8 cellular contexts compared by ENCODE assay signal in the genomic region with DNA sequence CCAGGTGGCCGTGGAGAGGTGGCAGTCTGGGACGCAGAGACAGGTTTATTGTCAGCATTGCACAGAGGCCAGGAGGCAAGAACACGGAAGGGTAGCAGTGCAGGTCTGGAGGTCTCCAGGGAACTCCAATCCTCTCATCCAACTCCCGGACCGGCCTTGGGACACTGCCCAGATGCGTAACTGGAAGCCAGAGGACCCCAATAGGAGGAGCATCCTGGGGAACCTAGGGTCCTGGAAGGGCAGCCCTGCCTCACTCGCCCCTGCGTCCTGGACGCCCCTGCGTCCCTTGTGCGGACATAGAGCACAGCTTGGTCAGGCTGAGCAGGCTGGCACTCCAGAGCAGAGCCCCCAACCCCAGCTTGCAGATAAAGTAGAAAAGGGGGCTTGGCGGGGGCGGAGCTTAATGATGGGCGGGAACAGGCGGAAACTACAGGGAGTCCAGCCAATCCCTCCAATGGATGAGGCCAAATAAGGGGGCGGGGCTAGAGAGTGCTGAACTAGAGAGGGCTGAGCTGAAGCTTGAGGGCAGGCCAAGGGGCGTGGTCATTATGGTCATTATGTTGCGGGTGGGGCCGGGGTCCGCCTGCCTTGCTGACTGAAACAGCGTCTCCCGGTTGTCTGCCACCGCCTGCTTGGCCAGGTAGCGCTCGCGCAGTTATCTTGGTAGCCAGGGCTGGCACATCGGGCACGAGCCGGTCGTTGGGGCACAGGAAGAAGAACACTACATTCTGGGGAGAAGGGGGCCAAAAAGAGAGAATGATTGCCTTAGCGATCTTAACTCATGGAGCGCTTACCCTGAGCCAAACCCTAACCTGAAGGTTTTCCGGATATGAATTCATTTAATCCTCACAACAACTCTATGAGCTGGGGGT. TPM values are rescaled to one million over a fixed set of nuclear protein-coding genes. Genes with fewer than 3 reads are reported as not detected.
DNase-seq lines count a peak whose midpoint lies in the region; ATAC-seq and TF ChIP-seq lines count a peak whose summit lies in the region.

No MANE protein-coding gene starts in this region.

- no peak overlapping the region for H3K27ac Mint-ChIP-seq in activated T-helper 2 cell treated with anti-CD3 and anti-CD28 coated beads, Interferon-gamma antibody, Interleukin-2, Interleukin-4, amounts not matched to agents 10 μg/mL and 5 μg/mL and 100 μg/mL, durations not matched to agents 14 hours and 24 hours and 36 hours
- peak overlapping the region in 2 of 6 donors; percentile 16 to 76 for H3K27ac Mint-ChIP-seq in naive B cell

- H3K27ac ChIP-seq in OCI-LY3 (ENCODE audit: low read length) (no peak overlapping the region), subcutaneous abdominal adipose tissue (ENCODE audit: low read depth, low read length) (no peak overlapping the region)

- TF ChIP-seq CTCF in BJ (IDR thresholded peaks at IDR 0.05; ENCODE audit: insufficient read depth, low read depth, low read length) (no peak), OCI-LY3 (IDR thresholded peaks at IDR 0.05; ENCODE audit: low read depth, low read length) (no peak)

- H3K9ac ChIP-seq in OCI-LY3 (ENCODE audit: low read length) (no peak overlapping the region), subcutaneous abdominal adipose tissue (ENCODE audit: low read length in 5 of 5) (peak overlapping the region in 3 of 5 donors; percentile 27 to 75 (median 70))

- DNase-seq in BJ (ENCODE audit: low read depth) (no peak), fibroblast of peridontal ligament (ENCODE audit: extremely low read depth) (peak; percentile 60), naive B cell (peak; percentile 39)
- peak; percentile 48 for DNase-seq in activated T-helper 2 cell treated with anti-CD3 and anti-CD28 coated beads, Interferon-gamma antibody, Interleukin-2, Interleukin-4, amounts not matched to agents 10 μg/mL and 5 μg/mL and 100 μg/mL, durations not matched to agents 14 hours and 24 hours and 36 hours (ENCODE audit: low spot score)

- H3K4me1 ChIP-seq in OCI-LY3 (ENCODE audit: low read length) (no peaks in the 10 kb centered on the region), subcutaneous abdominal adipose tissue (ENCODE audit: control insufficient read depth in 5 of 5, insufficient read depth in 5 of 5, low read length in 5 of 5) (peaks cover 0 to 22% (median 20%) of the 10 kb centered on the region in 5 donors)

- H3K79me2 ChIP-seq in OCI-LY3 (ENCODE audit: low read length): no peaks in the 10 kb centered on the region

- H3K9me3 ChIP-seq in OCI-LY3 (ENCODE audit: insufficient read depth, low read length): no peaks in the 10 kb centered on the region
- H3K9me3 ChIP-seq in subcutaneous abdominal adipose tissue (ENCODE audit: control insufficient read depth in 5 of 5, low read length in 5 of 5): no peaks in the 10 kb centered on the region

- H4K20me1 ChIP-seq in OCI-LY3 (ENCODE audit: insufficient read depth, low read length): no peaks in the 10 kb centered on the region

- peak overlapping the region; percentile 48 for H3K4me2 ChIP-seq in OCI-LY3 (ENCODE audit: low read length)

- H3K27me3 ChIP-seq in BJ (ENCODE audit: control insufficient read depth, insufficient read depth, low read length): no peaks in the 10 kb centered on the region
- no peaks in the 10 kb centered on the region for H3K27me3 ChIP-seq in OCI-LY3 (ENCODE audit: low read depth, low read length)
- H3K27me3 ChIP-seq in subcutaneous abdominal adipose tissue (ENCODE audit: control insufficient read depth in 5 of 5, insufficient read depth in 4 of 5, low read length in 5 of 5): no peaks in the 10 kb centered on the region

- H3K27me3 Mint-ChIP-seq in activated T-helper 2 cell treated with anti-CD3 and anti-CD28 coated beads, Interferon-gamma antibody, Interleukin-2, Interleukin-4, amounts not matched to agents 10 μg/mL and 5 μg/mL and 100 μg/mL, durations not matched to agents 14 hours and 24 hours and 36 hours (ENCODE audit: low read depth): no peaks in the 10 kb centered on the region
- peaks cover 0 to 20% (median 0%) of the 10 kb centered on the region in 3 donors for H3K27me3 Mint-ChIP-seq in naive B cell

- H3K36me3 ChIP-seq in BJ (ENCODE audit: control insufficient read depth, insufficient read depth, low read length) (no peaks in the 10 kb centered on the region), OCI-LY3 (replicated peaks; ENCODE audit: low read depth, low read length) (no peaks in the 10 kb centered on the region), subcutaneous abdominal adipose tissue (ENCODE audit: control insufficient read depth in 5 of 5, insufficient read depth in 5 of 5, low read length in 5 of 5) (no peaks in the 10 kb centered on the region)

- H2AFZ ChIP-seq in OCI-LY3 (ENCODE audit: low read depth, low read length): no peak overlapping the region; the same call in 1 of the 2 replicates

- POLR2A ChIA-PET in BJ (lab: Charles Lee): interaction anchor here (1.1 kb wide), 1 partner anchor 9 kb away, joined by 5 read pairs; no protein-coding TSS in a partner anchor

- H3K4me1 Mint-ChIP-seq in activated T-helper 2 cell treated with anti-CD3 and anti-CD28 coated beads, Interferon-gamma antibody, Interleukin-2, Interleukin-4, amounts not matched to agents 10 μg/mL and 5 μg/mL and 100 μg/mL, durations not matched to agents 14 hours and 24 hours and 36 hours (ENCODE audit: low read depth): peaks cover 14% of the 10 kb centered on the region
- peaks cover 25 to 36% (median 35%) of the 10 kb centered on the region in 3 donors for H3K4me1 Mint-ChIP-seq in naive B cell

- H3K4me3 ChIP-seq in BJ (ENCODE audit: low read depth, low read length) (peak overlapping the region; percentile 45), OCI-LY3 (ENCODE audit: low read length) (peak overlapping the region; percentile 54), subcutaneous abdominal adipose tissue (ENCODE audit: low read depth in 1 of 5, low read length in 5 of 5) (peak overlapping the region; percentile 63 to 86 (median 78))

- intact Hi-C loops in activated T-helper 2 cell treated with anti-CD3 and anti-CD28 coated beads, Interferon-gamma antibody, Interleukin-2, Interleukin-4, amounts not matched to agents 10 μg/mL and 5 μg/mL and 100 μg/mL, durations not matched to agents 14 hours and 24 hours and 36 hours (cut with micrococcal nuclease): loop anchor here (2.0 kb wide), 1 partner anchor 21 kb away; a partner anchor contains a TSS

- ATAC-seq in HG02678 (IDR thresholded peaks at IDR 0.05; ENCODE audit: unreplicated experiment) (peak; percentile 40), naive B cell (ENCODE audit: low read depth in 2 of 2) (peak; percentile 13 to 46), GM18868 (IDR thresholded peaks at IDR 0.05; ENCODE audit: unreplicated experiment) (no peak)

- CTCF ChIA-PET in BJ (lab: Yijun Ruan, JAX): interaction anchor here (0.7 to 1.9 kb wide), 6 partner anchors 20 to 143 kb away, joined by 3 to 6 read pairs (median 3); a partner anchor contains a TSS

- H3K9me3 Mint-ChIP-seq in activated T-helper 2 cell treated with anti-CD3 and anti-CD28 coated beads, Interferon-gamma antibody, Interleukin-2, Interleukin-4, amounts not matched to agents 10 μg/mL and 5 μg/mL and 100 μg/mL, durations not matched to agents 14 hours and 24 hours and 36 hours: no peaks in the 10 kb centered on the region
- no peaks in the 10 kb centered on the region for H3K9me3 Mint-ChIP-seq in naive B cell

- peak overlapping the region; percentile 80 for H3K4me3 Mint-ChIP-seq in activated T-helper 2 cell treated with anti-CD3 and anti-CD28 coated beads, Interferon-gamma antibody, Interleukin-2, Interleukin-4, amounts not matched to agents 10 μg/mL and 5 μg/mL and 100 μg/mL, durations not matched to agents 14 hours and 24 hours and 36 hours (ENCODE audit: low read depth)
- H3K4me3 Mint-ChIP-seq in naive B cell: peak overlapping the region; percentile 81 to 94 (median 90)

- no peaks in the 10 kb centered on the region for H3K36me3 Mint-ChIP-seq in activated T-helper 2 cell treated with anti-CD3 and anti-CD28 coated beads, Interferon-gamma antibody, Interleukin-2, Interleukin-4, amounts not matched to agents 10 μg/mL and 5 μg/mL and 100 μg/mL, durations not matched to agents 14 hours and 24 hours and 36 hours (ENCODE audit: low read depth)
- no peaks in the 10 kb centered on the region for H3K36me3 Mint-ChIP-seq in naive B cell

RNA-seq across cellular contexts. Expression of a gene that starts 3.7 kb away (rescaled TPM):
- polyA plus RNA-seq in BJ (2011; rRNA removed): 8.0 and 11.6 TPM in 2 replicates
- 4.0 and 5.8 TPM in 2 replicates for polyA minus RNA-seq in BJ (2011; rRNA and poly(A)+ RNA removed)
- total RNA-seq in activated T-helper 2 cell treated with anti-CD3 and anti-CD28 coated beads, Interferon-gamma antibody, Interleukin-2, Interleukin-4, amounts not matched to agents 10 μg/mL and 5 μg/mL and 100 μg/mL, durations not matched to agents 14 hours and 24 hours and 36 hours: 6.4 and 7.5 TPM in 2 replicates
- 10 to 100 TPM in 2 of 6 donors, 1 to 10 TPM in 4; 7.0 to 10.8 (median 8.1) TPM for polyA plus RNA-seq in naive B cell (ENCODE audit: low read depth in 6 of 6)

RNA-seq across cellular contexts. Expression of a gene that starts 20.9 kb away (rescaled TPM):
- polyA plus RNA-seq in BJ (2011; rRNA removed) (4.3 and 8.3 TPM in 2 replicates), naive B cell (ENCODE audit: low read depth in 6 of 6) (1 to 10 TPM; 2.3 to 6.3 (median 3.7) TPM)
- 9.4 and 11.4 TPM in 2 replicates for polyA minus RNA-seq in BJ (2011; rRNA and poly(A)+ RNA removed)
- total RNA-seq in activated T-helper 2 cell treated with anti-CD3 and anti-CD28 coated beads, Interferon-gamma antibody, Interleukin-2, Interleukin-4, amounts not matched to agents 10 μg/mL and 5 μg/mL and 100 μg/mL, durations not matched to agents 14 hours and 24 hours and 36 hours: 3.2 and 3.9 TPM in 2 replicates
